8 cellular contexts compared by ENCODE assay signal in the genomic region with DNA sequence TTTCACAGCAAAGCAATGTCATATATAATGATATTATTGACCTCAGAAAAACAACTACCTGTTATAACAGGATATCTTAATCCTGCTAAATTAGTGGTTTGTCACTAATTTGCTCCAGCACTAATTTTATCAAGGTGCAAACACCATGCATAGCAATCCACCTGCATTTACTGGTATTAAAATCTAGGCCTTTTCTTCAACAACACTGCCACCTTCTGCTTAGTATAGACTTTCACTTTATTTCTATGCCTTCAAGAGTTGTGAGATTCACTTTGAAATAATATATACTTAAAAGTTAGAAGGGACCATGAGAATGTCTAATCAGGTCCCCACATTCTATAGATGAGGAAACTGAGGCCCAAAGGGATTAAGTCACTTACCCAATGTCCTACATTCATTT.
DNase-seq lines count a peak whose midpoint lies in the region; ATAC-seq, FAIRE-seq and TF ChIP-seq lines count a peak whose summit lies in the region.

No MANE protein-coding gene starts in this region.

- no peak overlapping the region for H3K9ac ChIP-seq in mesendoderm (ENCODE audit: low read length)

- H3K4me1 Mint-ChIP-seq in WTC11 (no peaks in the 10 kb centered on the region), T-cell (no peaks in the 10 kb centered on the region)

- H3K4me3 ChIP-seq in mesendoderm (ENCODE audit: low read length) = no peak overlapping the region

- no peak overlapping the region for H3K4me3 Mint-ChIP-seq in WTC11
- no peak overlapping the region for H3K4me3 Mint-ChIP-seq in T-cell

- no peaks in the 10 kb centered on the region for H3K79me1 ChIP-seq in mesendoderm (ENCODE audit: low read length)

- H3K79me2 ChIP-seq in mesendoderm (ENCODE audit: control insufficient read depth, insufficient read depth, low read length) = no peaks in the 10 kb centered on the region

- CTCF ChIA-PET in WTC11 (lab: Charles Lee) (interaction anchor here (0.9 to 1.2 kb wide), 3 partner anchors 8 to 526 kb away, joined by 3 read pairs; no protein-coding TSS in a partner anchor), T-cell (lab: Charles Lee) (no interaction called here)

- no peaks in the 10 kb centered on the region for H3K27me3 ChIP-seq in mesendoderm (ENCODE audit: insufficient read depth, low read length, poor library complexity)

- H3K4me2 ChIP-seq in mesendoderm (ENCODE audit: low read length) = no peak overlapping the region

- H4K8ac ChIP-seq in mesendoderm (ENCODE audit: low read depth, low read length) = no peak overlapping the region

- H3K56ac ChIP-seq in mesendoderm (ENCODE audit: low read length) = no peak overlapping the region

- no peak overlapping the region for H2AK5ac ChIP-seq in mesendoderm (ENCODE audit: low read length)

- no peak overlapping the region for H3K27ac Mint-ChIP-seq in WTC11
- no peak overlapping the region for H3K27ac Mint-ChIP-seq in T-cell

- no peak overlapping the region for H2BK15ac ChIP-seq in mesendoderm (replicated peaks; ENCODE audit: low read depth)

- POLR2A ChIA-PET in WTC11 (lab: Charles Lee) = no interaction called here
- POLR2A ChIA-PET in T-cell (lab: Charles Lee) = no interaction called here

- H3K9me3 Mint-ChIP-seq in WTC11 = no peaks in the 10 kb centered on the region
- no peaks in the 10 kb centered on the region for H3K9me3 Mint-ChIP-seq in T-cell

- TF ChIP-seq CTCF in WTC11 (IDR thresholded peaks at IDR 0.05) = no peak

- H3K23ac ChIP-seq in mesendoderm (ENCODE audit: low read length) = no peak overlapping the region

- H3K27ac ChIP-seq in mesendoderm (ENCODE audit: low read depth, low read length) = no peak overlapping the region

- no peak overlapping the region for H2BK120ac ChIP-seq in mesendoderm (ENCODE audit: low read depth, low read length)

- no peaks in the 10 kb centered on the region for H3K36me3 ChIP-seq in mesendoderm (ENCODE audit: control insufficient read depth, insufficient read depth, low read length)

- no peak overlapping the region for H4K5ac ChIP-seq in mesendoderm (ENCODE audit: low read length)

- no peak overlapping the region for H2BK5ac ChIP-seq in mesendoderm (ENCODE audit: low read length)

- peak; percentile 50 for FAIRE-seq in G401.6 (lab: Jason Lieb, UNC)

- ATAC-seq in HG03354 (IDR thresholded peaks at IDR 0.05; ENCODE audit: poor library complexity, severe bottlenecking, unreplicated experiment) (peak; percentile 59), WTC11 (peak; percentile 70; the same call in 1 of the 2 replicates), T-cell (replicated peaks in 1 of 4) (no peak), HG02981 (IDR thresholded peaks at IDR 0.05; ENCODE audit: unreplicated experiment) (no peak), HG02870 (IDR thresholded peaks at IDR 0.05; ENCODE audit: unreplicated experiment) (no peak)

- no peaks in the 10 kb centered on the region for H3K4me1 ChIP-seq in mesendoderm (ENCODE audit: control insufficient read depth, low read depth, low read length)

- DNase-seq in WTC11 (ENCODE audit: low spot score) (no peak), mesendoderm (peak; percentile 20), T-cell (no peak), NCI-H2227 treated with DMSO at 0.1 percent for 48 hours (lab: John Stamatoyannopoulos, UW) (no peak)

- H3K36me3 Mint-ChIP-seq in WTC11 (no peaks in the 10 kb centered on the region), T-cell (no peaks in the 10 kb centered on the region)

- H3K27me3 Mint-ChIP-seq in WTC11 (ENCODE audit: low read depth) (no peaks in the 10 kb centered on the region), T-cell (peaks cover 0 to 2% of the 10 kb centered on the region in 2 donors)

- no peak overlapping the region for H3K4ac ChIP-seq in mesendoderm (ENCODE audit: low read depth, low read length)

- no peak overlapping the region for H3K18ac ChIP-seq in mesendoderm (ENCODE audit: low read length)

TF ChIP-seq in WTC11, 78 proteins besides CTCF, POLR2A, EP300 and RAD21 (continues in another document):
- TF ChIP-seq, protein P1, sequence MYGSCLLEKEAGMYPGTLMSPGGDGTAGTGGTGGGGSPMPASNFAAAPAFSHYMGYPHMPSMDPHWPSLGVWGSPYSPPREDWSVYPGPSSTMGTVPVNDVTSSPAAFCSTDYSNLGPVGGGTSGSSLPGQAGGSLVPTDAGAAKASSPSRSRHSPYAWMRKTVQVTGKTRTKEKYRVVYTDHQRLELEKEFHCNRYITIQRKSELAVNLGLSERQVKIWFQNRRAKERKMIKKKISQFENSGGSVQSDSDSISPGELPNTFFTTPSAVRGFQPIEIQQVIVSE (CRISPR knock-in tag; IDR thresholded peaks at IDR 0.05; ENCODE audit: borderline replicate concordance) = no peak
- TF ChIP-seq ATF3 (CRISPR knock-in tag; conservative IDR thresholded peaks at IDR 0.05) (no peak), GTF2I (CRISPR knock-in tag; conservative IDR thresholded peaks at IDR 0.05) (no peak), CBFB (CRISPR knock-in tag; IDR thresholded peaks at IDR 0.05; ENCODE audit: low read depth) (no peak), ELF4 (CRISPR knock-in tag; IDR thresholded peaks at IDR 0.05; ENCODE audit: low read depth) (no peak), HMGA2 (CRISPR knock-in tag; IDR thresholded peaks at IDR 0.05) (no peak), ZBTB21 (CRISPR knock-in tag; IDR thresholded peaks at IDR 0.05; ENCODE audit: borderline replicate concordance) (no peak), SMAD3 (CRISPR knock-in tag; IDR thresholded peaks at IDR 0.05; ENCODE audit: borderline replicate concordance) (no peak), GABPB1 (CRISPR knock-in tag; IDR thresholded peaks at IDR 0.05) (no peak), ZNF219 (CRISPR knock-in tag; IDR thresholded peaks at IDR 0.05; ENCODE audit: borderline replicate concordance) (no peak), ZNF671 (CRISPR knock-in tag; IDR thresholded peaks at IDR 0.05) (no peak), ZNF532 (CRISPR knock-in tag; IDR thresholded peaks at IDR 0.05; ENCODE audit: borderline replicate concordance) (no peak), TEAD1 (CRISPR knock-in tag; IDR thresholded peaks at IDR 0.05) (no peak), SP1 (CRISPR knock-in tag; conservative IDR thresholded peaks at IDR 0.05) (no peak), ZNF121 (CRISPR knock-in tag; IDR thresholded peaks at IDR 0.05) (no peak)
- TF ChIP-seq, protein P2, sequence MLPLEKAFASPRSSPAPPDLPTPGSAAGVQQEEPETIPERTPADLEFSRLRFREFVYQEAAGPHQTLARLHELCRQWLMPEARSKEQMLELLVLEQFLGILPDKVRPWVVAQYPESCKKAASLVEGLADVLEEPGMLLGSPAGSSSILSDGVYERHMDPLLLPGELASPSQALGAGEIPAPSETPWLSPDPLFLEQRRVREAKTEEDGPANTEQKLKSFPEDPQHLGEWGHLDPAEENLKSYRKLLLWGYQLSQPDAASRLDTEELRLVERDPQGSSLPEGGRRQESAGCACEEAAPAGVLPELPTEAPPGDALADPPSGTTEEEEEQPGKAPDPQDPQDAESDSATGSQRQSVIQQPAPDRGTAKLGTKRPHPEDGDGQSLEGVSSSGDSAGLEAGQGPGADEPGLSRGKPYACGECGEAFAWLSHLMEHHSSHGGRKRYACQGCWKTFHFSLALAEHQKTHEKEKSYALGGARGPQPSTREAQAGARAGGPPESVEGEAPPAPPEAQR (CRISPR knock-in tag; IDR thresholded peaks at IDR 0.05) = no peak

Comparison
In these comparisons a context has a peak if more than half of its experiments do, and no peak if none do; other contexts are left out.
1. ATAC-seq: peak in HG03354 (single experiment) and WTC11 (single experiment); none in T-cell (0 of 4), HG02981 (single experiment) and HG02870 (single experiment).